In the genomic region with DNA sequence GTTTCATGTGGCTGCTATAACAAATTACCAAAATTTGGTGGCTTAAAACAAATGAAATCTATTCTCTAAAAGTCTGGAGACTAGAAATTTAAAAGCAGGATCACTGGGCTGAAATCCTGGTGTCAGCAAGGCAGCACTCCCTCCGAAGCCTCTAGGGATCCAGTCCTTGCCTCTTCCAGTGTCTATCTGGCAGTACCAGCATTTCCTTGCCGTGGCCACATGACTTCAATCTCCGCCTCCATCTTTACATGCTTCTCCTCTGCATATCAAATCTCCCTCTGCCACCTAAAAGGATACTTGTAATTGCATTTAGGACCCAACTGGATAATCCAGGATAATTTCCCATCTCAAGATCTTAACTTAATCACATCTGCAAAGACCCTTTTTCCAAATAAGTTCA, we compare ENCODE assay signal across 1 cellular context.
TF ChIP-seq lines count a peak whose summit lies in the region.

No MANE protein-coding gene starts in this region.

TF ChIP-seq in GM23338, 12 proteins besides CTCF, POLR2A, EP300 and RAD21 (continued from another document):
- TF ChIP-seq, protein P1, sequence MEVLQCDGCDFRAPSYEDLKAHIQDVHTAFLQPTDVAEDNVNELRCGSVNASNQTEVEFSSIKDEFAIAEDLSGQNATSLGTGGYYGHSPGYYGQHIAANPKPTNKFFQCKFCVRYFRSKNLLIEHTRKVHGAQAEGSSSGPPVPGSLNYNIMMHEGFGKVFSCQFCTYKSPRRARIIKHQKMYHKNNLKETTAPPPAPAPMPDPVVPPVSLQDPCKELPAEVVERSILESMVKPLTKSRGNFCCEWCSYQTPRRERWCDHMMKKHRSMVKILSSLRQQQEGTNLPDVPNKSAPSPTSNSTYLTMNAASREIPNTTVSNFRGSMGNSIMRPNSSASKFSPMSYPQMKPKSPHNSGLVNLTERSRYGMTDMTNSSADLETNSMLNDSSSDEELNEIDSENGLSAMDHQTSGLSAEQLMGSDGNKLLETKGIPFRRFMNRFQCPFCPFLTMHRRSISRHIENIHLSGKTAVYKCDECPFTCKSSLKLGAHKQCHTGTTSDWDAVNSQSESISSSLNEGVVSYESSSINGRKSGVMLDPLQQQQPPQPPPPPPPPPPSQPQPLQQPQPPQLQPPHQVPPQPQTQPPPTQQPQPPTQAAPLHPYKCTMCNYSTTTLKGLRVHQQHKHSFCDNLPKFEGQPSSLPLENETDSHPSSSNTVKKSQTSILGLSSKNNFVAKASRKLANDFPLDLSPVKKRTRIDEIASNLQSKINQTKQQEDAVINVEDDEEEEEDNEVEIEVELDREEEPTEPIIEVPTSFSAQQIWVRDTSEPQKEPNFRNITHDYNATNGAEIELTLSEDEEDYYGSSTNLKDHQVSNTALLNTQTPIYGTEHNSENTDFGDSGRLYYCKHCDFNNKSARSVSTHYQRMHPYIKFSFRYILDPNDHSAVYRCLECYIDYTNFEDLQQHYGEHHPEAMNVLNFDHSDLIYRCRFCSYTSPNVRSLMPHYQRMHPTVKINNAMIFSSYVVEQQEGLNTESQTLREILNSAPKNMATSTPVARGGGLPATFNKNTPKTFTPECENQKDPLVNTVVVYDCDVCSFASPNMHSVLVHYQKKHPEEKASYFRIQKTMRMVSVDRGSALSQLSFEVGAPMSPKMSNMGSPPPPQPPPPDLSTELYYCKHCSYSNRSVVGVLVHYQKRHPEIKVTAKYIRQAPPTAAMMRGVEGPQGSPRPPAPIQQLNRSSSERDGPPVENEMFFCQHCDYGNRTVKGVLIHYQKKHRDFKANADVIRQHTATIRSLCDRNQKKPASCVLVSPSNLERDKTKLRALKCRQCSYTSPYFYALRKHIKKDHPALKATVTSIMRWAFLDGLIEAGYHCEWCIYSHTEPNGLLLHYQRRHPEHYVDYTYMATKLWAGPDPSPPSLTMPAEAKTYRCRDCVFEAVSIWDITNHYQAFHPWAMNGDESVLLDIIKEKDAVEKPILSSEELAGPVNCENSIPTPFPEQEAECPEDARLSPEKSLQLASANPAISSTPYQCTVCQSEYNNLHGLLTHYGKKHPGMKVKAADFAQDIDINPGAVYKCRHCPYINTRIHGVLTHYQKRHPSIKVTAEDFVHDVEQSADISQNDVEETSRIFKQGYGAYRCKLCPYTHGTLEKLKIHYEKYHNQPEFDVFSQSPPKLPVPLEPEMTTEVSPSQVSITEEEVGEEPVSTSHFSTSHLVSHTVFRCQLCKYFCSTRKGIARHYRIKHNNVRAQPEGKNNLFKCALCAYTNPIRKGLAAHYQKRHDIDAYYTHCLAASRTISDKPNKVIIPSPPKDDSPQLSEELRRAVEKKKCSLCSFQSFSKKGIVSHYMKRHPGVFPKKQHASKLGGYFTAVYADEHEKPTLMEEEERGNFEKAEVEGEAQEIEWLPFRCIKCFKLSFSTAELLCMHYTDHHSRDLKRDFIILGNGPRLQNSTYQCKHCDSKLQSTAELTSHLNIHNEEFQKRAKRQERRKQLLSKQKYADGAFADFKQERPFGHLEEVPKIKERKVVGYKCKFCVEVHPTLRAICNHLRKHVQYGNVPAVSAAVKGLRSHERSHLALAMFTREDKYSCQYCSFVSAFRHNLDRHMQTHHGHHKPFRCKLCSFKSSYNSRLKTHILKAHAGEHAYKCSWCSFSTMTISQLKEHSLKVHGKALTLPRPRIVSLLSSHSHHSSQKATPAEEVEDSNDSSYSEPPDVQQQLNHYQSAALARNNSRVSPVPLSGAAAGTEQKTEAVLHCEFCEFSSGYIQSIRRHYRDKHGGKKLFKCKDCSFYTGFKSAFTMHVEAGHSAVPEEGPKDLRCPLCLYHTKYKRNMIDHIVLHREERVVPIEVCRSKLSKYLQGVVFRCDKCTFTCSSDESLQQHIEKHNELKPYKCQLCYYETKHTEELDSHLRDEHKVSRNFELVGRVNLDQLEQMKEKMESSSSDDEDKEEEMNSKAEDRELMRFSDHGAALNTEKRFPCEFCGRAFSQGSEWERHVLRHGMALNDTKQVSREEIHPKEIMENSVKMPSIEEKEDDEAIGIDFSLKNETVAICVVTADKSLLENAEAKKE (CRISPR knock-in tag; IDR thresholded peaks at IDR 0.05): no peak
- TF ChIP-seq NANOG (IDR thresholded peaks at IDR 0.05; ENCODE audit: borderline replicate concordance): no peak
TF ChIP-seq in GM23338: peak in this region for 0.
